In the genomic region with DNA sequence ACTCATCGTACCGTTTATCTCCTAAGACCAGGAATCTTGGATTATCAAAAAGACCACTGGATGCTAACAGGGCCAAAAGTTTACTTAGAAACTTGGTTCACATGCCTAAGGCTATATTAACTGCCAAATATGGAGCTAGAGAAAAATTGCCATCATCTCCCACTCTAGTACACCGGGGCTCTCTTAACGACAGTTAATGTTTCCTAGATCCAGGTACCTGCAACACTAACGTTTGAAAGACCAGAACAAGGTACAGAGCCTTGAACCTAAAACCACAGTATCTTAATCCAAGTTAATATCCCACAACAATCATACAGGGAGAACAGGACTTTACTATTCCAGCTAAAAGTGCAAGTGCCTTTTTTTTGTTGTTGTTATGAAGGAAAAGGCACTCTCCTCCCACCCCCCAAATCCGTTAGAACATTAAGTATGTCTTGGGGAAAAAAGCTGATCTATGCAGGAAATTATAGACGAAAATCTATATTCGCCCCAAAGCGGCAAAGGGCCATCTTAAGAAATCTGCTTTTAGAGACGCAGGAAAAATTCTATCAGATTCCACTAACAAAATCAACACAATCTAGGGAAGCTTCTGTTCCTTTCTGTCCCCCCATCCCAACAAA, we compare ENCODE assay signal across 8 cellular contexts. TPM values are rescaled to one million over a fixed set of nuclear protein-coding genes. Genes with fewer than 3 reads are reported as not detected.
DNase-seq lines count a peak whose midpoint lies in the region; ATAC-seq and TF ChIP-seq lines count a peak whose summit lies in the region.

No MANE protein-coding gene starts in this region.

- TF ChIP-seq CTCF in activated CD8-positive, alpha-beta T cell treated with anti-CD3 and anti-CD28 coated beads for 36 hours (IDR thresholded peaks at IDR 0.05) = no peak
- TF ChIP-seq CTCF in stomach (IDR thresholded peaks at IDR 0.05) = no peak

- POLR2A ChIA-PET in activated CD8-positive, alpha-beta T cell treated with anti-CD3 and anti-CD28 coated beads for 36 hours (lab: Charles Lee) = interaction anchor here (0.7 to 7.6 kb wide), 11 partner anchors 8 to 157 kb away, joined by 3 to 50 read pairs (median 4); partner anchors contain the start of gene USO1

- H3K9ac ChIP-seq in iPS-15b (ENCODE audit: low read depth, low read length) = peak overlapping the region; percentile 88

- no peaks in the 10 kb centered on the region for H3K27me3 Mint-ChIP-seq in activated CD8-positive, alpha-beta T cell treated with anti-CD3 and anti-CD28 coated beads for 36 hours

- H3K4me1 ChIP-seq in iPS-15b (ENCODE audit: control insufficient read depth, insufficient read depth, low read length) (peaks cover 13% of the 10 kb centered on the region), stomach (peaks cover 7 to 61% (median 46%) of the 10 kb centered on the region in 4 donors)

- peaks cover 46% of the 10 kb centered on the region for H3K4me1 Mint-ChIP-seq in activated CD8-positive, alpha-beta T cell treated with anti-CD3 and anti-CD28 coated beads for 36 hours (ENCODE audit: low read depth)

- TF ChIP-seq EP300 in stomach (IDR thresholded peaks at IDR 0.05) = no peak

- CTCF ChIA-PET in activated CD8-positive, alpha-beta T cell treated with anti-CD3 and anti-CD28 coated beads for 36 hours (lab: Charles Lee) = interaction anchor here (0.8 to 4.7 kb wide), 6 partner anchors 12 to 52 kb away, joined by 3 to 36 read pairs (median 4); partner anchors contain the start of gene USO1

- H3K27ac Mint-ChIP-seq in activated CD8-positive, alpha-beta T cell treated with anti-CD3 and anti-CD28 coated beads for 36 hours = peak overlapping the region; percentile 99

- no peak for TF ChIP-seq POLR2A in stomach (IDR thresholded peaks at IDR 0.05)

- H3K36me3 Mint-ChIP-seq in activated CD8-positive, alpha-beta T cell treated with anti-CD3 and anti-CD28 coated beads for 36 hours (ENCODE audit: low read depth) = peaks cover 52% of the 10 kb centered on the region

- intact Hi-C loops in activated CD8-positive, alpha-beta T cell treated with anti-CD3 and anti-CD28 coated beads for 36 hours (cut with micrococcal nuclease) = loop anchor here (1.0 to 2.0 kb wide), 2 partner anchors 17 to 52 kb away; partner anchors contain the start of gene USO1
- intact Hi-C loops in stomach (cut with DNase I; ENCODE audit: low total_unique reads) = loop anchor here (10.0 kb wide), 1 partner anchor 53 kb away; the partner anchor contains the start of gene USO1

- ATAC-seq in activated CD8-positive, alpha-beta T cell treated with anti-CD3 and anti-CD28 coated beads for 36 hours = no peak
- ATAC-seq in HG03354 (IDR thresholded peaks at IDR 0.05; ENCODE audit: poor library complexity, severe bottlenecking, unreplicated experiment) = no peak

- peak overlapping the region; percentile 97 for H3K4me3 ChIP-seq in iPS-15b (ENCODE audit: low read depth, low read length)
- H3K4me3 ChIP-seq in stomach = peak overlapping the region; percentile 82 to 98 (median 93)

- H3K9me3 ChIP-seq in iPS-15b (ENCODE audit: control insufficient read depth, insufficient read depth, low read length) (no peaks in the 10 kb centered on the region), stomach (no peaks in the 10 kb centered on the region)

- H3K27ac ChIP-seq in stomach = peak overlapping the region; percentile 90 to 100 (median 98)

- H3K27me3 ChIP-seq in iPS-15b (ENCODE audit: control insufficient read depth, insufficient read depth, low read length) (no peaks in the 10 kb centered on the region), stomach (no peaks in the 10 kb centered on the region)

- no peaks in the 10 kb centered on the region for H3K36me3 ChIP-seq in iPS-15b (ENCODE audit: control insufficient read depth, insufficient read depth, low read length)
- no peaks in the 10 kb centered on the region for H3K36me3 ChIP-seq in stomach

- no peaks in the 10 kb centered on the region for H3K9me3 Mint-ChIP-seq in activated CD8-positive, alpha-beta T cell treated with anti-CD3 and anti-CD28 coated beads for 36 hours

- peak; percentile 0 for DNase-seq in NCI-H748 treated with DMSO at 0.1 percent for 48 hours (lab: John Stamatoyannopoulos, UW)
- no peak for DNase-seq in NCI-H748 (lab: John Stamatoyannopoulos, UW; ENCODE audit: unreplicated experiment)
- no peak for DNase-seq in activated CD8-positive, alpha-beta T cell treated with anti-CD3 and anti-CD28 coated beads for 36 hours
- DNase-seq in stomach = no peak
- DNase-seq in occipital lobe (lab: John Stamatoyannopoulos, UW) = no peak
- no peak for DNase-seq in NCI-H146 treated with DMSO at 0.1 percent for 48 hours (lab: John Stamatoyannopoulos, UW; ENCODE audit: unreplicated experiment)

- 5 to 8% (median 6%) methylated on average over 10 of the region's 10 CpGs for WGBS in stomach, 5 donors

- H3K4me3 Mint-ChIP-seq in activated CD8-positive, alpha-beta T cell treated with anti-CD3 and anti-CD28 coated beads for 36 hours = peak overlapping the region; percentile 95

RNA-seq across cellular contexts. Expression of gene G3BP2, which starts 1.3 kb away (rescaled TPM):
- 100 to 1,000 TPM; 185 to 197 TPM for total RNA-seq in activated CD8-positive, alpha-beta T cell treated with anti-CD3 and anti-CD28 coated beads for 36 hours
- 100 to 1,000 TPM in 1 of 5 donors, 10 to 100 TPM in 4; 24.5 to 183 (median 50.1) TPM for total RNA-seq in stomach
- 10 to 100 TPM; 15.2 to 42.2 (median 30.6) TPM for polyA plus RNA-seq in stomach
- total RNA-seq in occipital lobe = 395 TPM

RNA-seq across cellular contexts. Expression of gene CDKL2, which starts 41.6 kb away (rescaled TPM):
- total RNA-seq in activated CD8-positive, alpha-beta T cell treated with anti-CD3 and anti-CD28 coated beads for 36 hours = 1 to 10 TPM in 1 of 2 experiments, under 1 TPM in 1; 0.83 to 1.0 TPM
- total RNA-seq in stomach (10 to 100 TPM in 1 of 5 donors, 1 to 10 TPM in 1, under 1 TPM in 1, not detected in 2; 0.58 to 11.6 (median 1.5) TPM), occipital lobe (59.4 TPM)
- polyA plus RNA-seq in stomach = under 1 TPM; 0.19 to 0.46 (median 0.25) TPM

RNA-seq across cellular contexts. Expression of gene USO1, which starts 52.5 kb away (rescaled TPM):
- 10 to 100 TPM; 50.5 to 52.0 TPM for total RNA-seq in activated CD8-positive, alpha-beta T cell treated with anti-CD3 and anti-CD28 coated beads for 36 hours
- total RNA-seq in stomach = 100 to 1,000 TPM in 3 of 5 donors, 10 to 100 TPM in 2; 20.6 to 120 (median 104) TPM
- polyA plus RNA-seq in stomach = 10 to 100 TPM; 23.0 to 31.3 (median 23.6) TPM
- 56.6 TPM for total RNA-seq in occipital lobe
